In genomic region chr6:131135244-131136020, GRCh38 we compare ENCODE assay signal across 8 cellular contexts. TPM values are rescaled to one million over a fixed set of nuclear protein-coding genes. Genes with fewer than 3 reads are reported as not detected.
DNase-seq lines count a peak whose midpoint lies in the region; ATAC-seq and TF ChIP-seq lines count a peak whose summit lies in the region.

TSS of gene AKAP7 (plus strand) at chr6:131135467. CDS start at chr6:131135764, 297 bp downstream.

- peaks cover 0 to 3% of the 10 kb centered on the region in 2 donors for H3K27me3 Mint-ChIP-seq in natural killer cell (ENCODE audit: low read depth in 2 of 2)

- no peaks in the 10 kb centered on the region for H3K27me3 ChIP-seq in A673 (replicated peaks; ENCODE audit: insufficient read depth, low read depth, low read length, poor library complexity)
- no peaks in the 10 kb centered on the region for H3K27me3 ChIP-seq in Peyer's patch

- ATAC-seq in GM18861 (IDR thresholded peaks at IDR 0.05; ENCODE audit: unreplicated experiment) (peak; percentile 61), HG03064 (IDR thresholded peaks at IDR 0.05; ENCODE audit: low read depth, unreplicated experiment) (peak; percentile 73), natural killer cell (peak; percentile 76 to 84 (median 78))

- H3K4me1 ChIP-seq in A673 (ENCODE audit: insufficient read depth, low read length, poor library complexity, severe bottlenecking) (peaks cover 28% of the 10 kb centered on the region), Peyer's patch (peaks cover 0 to 7% (median 0%) of the 10 kb centered on the region in 4 donors)

- H3K9me3 ChIP-seq in A673 (ENCODE audit: low read depth, low read length, poor library complexity, severe bottlenecking): no peaks in the 10 kb centered on the region
- no peaks in the 10 kb centered on the region for H3K9me3 ChIP-seq in Peyer's patch

- no TSS peak for BruUV-seq in A673 (replicated peaks; lab: Mats Ljungman, UMichigan)

- DNase-seq in A673 (ENCODE audit: low spot score): peak; percentile 87
- DNase-seq in Peyer's patch: peak; percentile 62 to 83 (median 80)
- DNase-seq in activated effector memory CD4-positive, alpha-beta T cell treated with Interleukin-2 at 50 U/mL for 16 hours: peak; percentile 36
- DNase-seq in fibroblast of pulmonary artery (ENCODE audit: low read depth): peak; percentile 77
- peak; percentile 55 for DNase-seq in natural killer cell
- DNase-seq in stimulated activated naive CD4-positive, alpha-beta T cell treated with Interleukin-2 at 50 U/mL for 16 hours (lab: John Stamatoyannopoulos, UW): peak; percentile 50

- H3K27ac ChIP-seq in A673 (ENCODE audit: low read depth, low read length, poor library complexity, severe bottlenecking) (peak within 1 kb of the TSS; percentile 94), Peyer's patch (peak within 1 kb of the TSS; percentile 78 to 91 (median 86))

- CTCF ChIA-PET in A673 (lab: Charles Lee): no interaction called here

- H3K9me3 Mint-ChIP-seq in natural killer cell: no peaks in the 10 kb centered on the region

- H3K4me1 Mint-ChIP-seq in natural killer cell: peaks cover 26 to 31% of the 10 kb centered on the region in 2 donors

- POLR2A ChIA-PET in A673 (lab: Charles Lee; ENCODE audit: low non-redundant PET): no interaction called here

- peaks cover 12% of the 10 kb centered on the region for H3K36me3 ChIP-seq in A673 (ENCODE audit: insufficient read depth, low read length, poor library complexity, severe bottlenecking)
- no peaks in the 10 kb centered on the region for H3K36me3 ChIP-seq in Peyer's patch

- TF ChIP-seq POLR2A in Peyer's patch (IDR thresholded peaks at IDR 0.05): peak in 1 of 2 donors; percentile 40

- peak within 1 kb of the TSS; percentile 100 for H3K4me3 Mint-ChIP-seq in natural killer cell

- intact Hi-C loops in A673 (cut with micrococcal nuclease; ENCODE audit: unreplicated experiment): no loop called here
- intact Hi-C loops in natural killer cell (cut with micrococcal nuclease): loop anchor here (5.0 kb wide), 1 partner anchor 73 kb away; the partner anchor contains the start of gene EPB41L2

- peak within 1 kb of the TSS; percentile 66 for H3K4me3 ChIP-seq in A673 (ENCODE audit: low read depth, low read length, poor library complexity, severe bottlenecking)
- H3K4me3 ChIP-seq in Peyer's patch: peak within 1 kb of the TSS; percentile 70 to 92 (median 78)
- H3K4me3 ChIP-seq in fibroblast of pulmonary artery (replicated peaks; ENCODE audit: low read depth, low read length): peak within 1 kb of the TSS; percentile 69

- peak within 1 kb of the TSS; percentile 96 to 97 for H3K27ac Mint-ChIP-seq in natural killer cell

- H3K36me3 Mint-ChIP-seq in natural killer cell: no peaks in the 10 kb centered on the region

- no peak for TF ChIP-seq CTCF in A673 (conservative IDR thresholded peaks at IDR 0.05; ENCODE audit: low read depth, low read length)
- TF ChIP-seq CTCF in Peyer's patch (IDR thresholded peaks at IDR 0.05): no peak
- TF ChIP-seq CTCF in fibroblast of pulmonary artery (IDR thresholded peaks at IDR 0.05; ENCODE audit: low read length, missing control alignments): no peak
- no peak for TF ChIP-seq CTCF in natural killer cell (IDR thresholded peaks at IDR 0.05)

RNA-seq across cellular contexts. Expression of gene AKAP7, which starts in this region (rescaled TPM):
- 59.5 and 72.4 TPM in 2 replicates for total RNA-seq in A673 (2021)
- total RNA-seq in Peyer's patch: 10 to 100 TPM in 2 of 4 donors, 1 to 10 TPM in 2; 8.3 to 24.7 (median 13.3) TPM
- 10 to 100 TPM; 13.5 to 21.0 (median 14.7) TPM for total RNA-seq in natural killer cell

Comparison
In these comparisons a context has a peak if more than half of its experiments do, and no peak if none do; other contexts are left out.
1. Peak in every context shown above with its lines: DNase-seq, ATAC-seq, H3K4me3 ChIP-seq and H3K27ac ChIP-seq.
2. DNase-seq: peak in every context shown above with its lines; median percentile 87 in A673; 80 in Peyer's patch; 77 in fibroblast of pulmonary artery; 55 in natural killer cell; 50 in stimulated activated naive CD4-positive, alpha-beta T cell treated with Interleukin-2 at 50 U/mL for 16 hours; 36 in activated effector memory CD4-positive, alpha-beta T cell treated with Interleukin-2 at 50 U/mL for 16 hours.